Comparison of ENCODE assay signal across 36 cellular contexts in the genomic region with DNA sequence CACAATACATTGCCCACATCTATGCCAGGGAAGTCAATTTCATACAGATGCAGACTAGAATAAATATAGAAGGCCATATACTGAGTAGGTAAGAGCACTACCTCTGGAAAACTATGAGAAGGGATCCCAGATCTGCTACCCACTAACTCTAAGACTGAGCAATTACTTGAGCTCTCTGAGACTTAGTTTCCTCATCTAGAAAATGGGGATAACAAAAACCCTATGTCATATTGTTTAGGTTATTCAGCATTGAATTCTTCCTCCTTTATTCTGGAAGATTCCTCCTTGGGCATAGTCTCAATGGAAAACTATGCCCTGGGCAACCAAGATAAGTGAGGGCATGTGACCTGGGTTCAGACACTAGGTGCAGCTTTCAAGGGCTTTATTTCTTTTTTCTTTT.
"Had no signal": no experiment of that assay in that cellular context is flagged by ENCODE, and none has a peak within 500 bp of the region (broad histone marks: within the 10 kb centered on the region; RNA-seq: fewer than 3 reads in every experiment).

No MANE protein-coding gene starts in this region.

- FAIRE-seq: astrocyte, TTC549 had no signal

- H3K36me3 ChIP-seq: adrenal gland, brain microvascular endothelial cell, breast epithelium had no signal

- H3K27me3 Mint-ChIP-seq: activated B cell treated with CpG ODN at 0.5 μM for 24 hours; activated CD4-positive, alpha-beta memory T cell treated with anti-CD3 and anti-CD28 coated beads for 36 hours; activated CD4-positive, alpha-beta T cell treated with anti-CD3 and anti-CD28 coated beads, Interleukin-2, amount 10 ng/mL, durations not matched to agents 24 days and 14 days; activated CD8-positive, alpha-beta T cell treated with anti-CD3 and anti-CD28 coated beads for 36 hours; activated naive CD8-positive, alpha-beta T cell treated with anti-CD3 and anti-CD28 coated beads for 36 hours; activated T-helper 17 cell treated with anti-CD3 and anti-CD28 coated beads, Interleukin-2, amount 50 U/mL, for 72 hours had no signal

- DNase-seq: activated B cell treated with CpG ODN at 0.5 μM for 24 hours; activated CD4-positive, alpha-beta memory T cell treated with anti-CD3 and anti-CD28 coated beads for 36 hours; activated CD4-positive, alpha-beta T cell treated with anti-CD3 and anti-CD28 coated beads for 4 hours; activated CD4-positive, alpha-beta T cell treated with anti-CD3 and anti-CD28 coated beads, Interleukin-2, amount 10 ng/mL, durations not matched to agents 24 days and 14 days; activated CD4-positive, alpha-beta T cell treated with anti-CD3 and anti-CD28 coated beads, Interleukin-2, amount 50 U/mL, for 1 hour; activated CD4-positive, alpha-beta T cell treated with anti-CD3 and anti-CD28 coated beads, Interleukin-2, amount 50 U/mL, for 4 hours; activated CD4-positive, CD25-positive, alpha-beta regulatory T cell treated with anti-CD3 and anti-CD28 coated beads, Interleukin-2, amount 50 U/mL, for 72 hours; activated CD8-positive, alpha-beta memory T cell treated with anti-CD3 and anti-CD28 coated beads, Interleukin-2, amount 50 U/mL, for 4 hours; activated CD8-positive, alpha-beta T cell treated with anti-CD3 and anti-CD28 coated beads for 36 hours; activated effector memory CD4-positive, alpha-beta T cell treated with anti-CD3 and anti-CD28 coated beads, Interleukin-2, amount 50 U/mL, for 16 hours; activated gamma-delta T cell treated with Interleukin-2 at 50 U/mL for 16 hours; activated naive CD4-positive, alpha-beta T cell; activated naive CD4-positive, alpha-beta T cell treated with anti-CD3 and anti-CD28 coated beads for 36 hours; activated naive CD4-positive, alpha-beta T cell treated with anti-CD3 and anti-CD28 coated beads, Interleukin-2, amount 50 U/mL, for 16 hours; activated naive CD8-positive, alpha-beta T cell treated with anti-CD3 and anti-CD28 coated beads for 36 hours; activated T-cell treated with anti-CD3 and anti-CD28 coated beads for 4 hours; activated T-cell treated with anti-CD3 and anti-CD28 coated beads, Interleukin-2, amount 50 U/mL, for 1 hour; activated T-cell treated with anti-CD3 and anti-CD28 coated beads, Interleukin-2, amount 50 U/mL, for 4 hours; activated T-cell treated with anti-CD3 and anti-CD28 coated beads, Interleukin-2, amount 50 U/mL, for 72 hours; adrenal gland; amniotic stem cell; aorta; body of pancreas; brain microvascular endothelial cell; central memory CD4-positive, alpha-beta T cell; T-helper 2 cell; T-helper 9 cell had no signal

- H3K36me3 Mint-ChIP-seq: activated CD4-positive, alpha-beta memory T cell treated with anti-CD3 and anti-CD28 coated beads for 36 hours; activated naive CD8-positive, alpha-beta T cell treated with anti-CD3 and anti-CD28 coated beads for 36 hours had no signal

- H3K27ac ChIP-seq: adrenal gland, body of pancreas, brain microvascular endothelial cell, breast epithelium, VCaP had no signal

- H3K27me3 ChIP-seq: adrenal gland, body of pancreas, brain microvascular endothelial cell, breast epithelium had no signal

- H3K9me3 ChIP-seq: adrenal gland, body of pancreas, breast epithelium had no signal

- ATAC-seq: activated CD8-positive, alpha-beta T cell treated with anti-CD3 and anti-CD28 coated beads for 36 hours; activated naive CD4-positive, alpha-beta T cell treated with anti-CD3 and anti-CD28 coated beads, Interleukin-2, amount 50 U/mL, for 72 hours; activated T-cell treated with anti-CD3 and anti-CD28 coated beads, Interleukin-2, amount 50 U/mL, for 4 hours; activated T-cell treated with anti-CD3 and anti-CD28 coated beads, Interleukin-2, amount 50 U/mL, for 72 hours; activated T-helper 17 cell treated with anti-CD3 and anti-CD28 coated beads, Interleukin-2, amount 50 U/mL, for 72 hours; body of pancreas had no signal

- H3K4me1 ChIP-seq: breast epithelium had no signal

- H3K4me3 ChIP-seq: adrenal gland, body of pancreas, breast epithelium had no signal

- H3K4me3 Mint-ChIP-seq: activated B cell treated with CpG ODN at 0.5 μM for 24 hours; activated CD4-positive, alpha-beta memory T cell treated with anti-CD3 and anti-CD28 coated beads for 36 hours; activated CD4-positive, alpha-beta T cell treated with anti-CD3 and anti-CD28 coated beads, Interleukin-2, amount 10 ng/mL, durations not matched to agents 24 days and 14 days; activated CD8-positive, alpha-beta T cell treated with anti-CD3 and anti-CD28 coated beads for 36 hours; activated naive CD4-positive, alpha-beta T cell treated with anti-CD3 and anti-CD28 coated beads for 36 hours; activated naive CD8-positive, alpha-beta T cell treated with anti-CD3 and anti-CD28 coated beads for 36 hours; activated T-cell treated with anti-CD3 and anti-CD28 coated beads, Interleukin-2, amount 50 U/mL, for 4 hours; activated T-cell treated with anti-CD3 and anti-CD28 coated beads, Interleukin-2, amount 50 U/mL, for 72 hours; activated T-helper 1 cell treated with anti-CD3 and anti-CD28 coated beads, Interleukin-12 subunit alpha, Interleukin-12 subunit beta, Interleukin-2, Interleukin-4 antibody, amounts not matched to agents 30 ng/mL and 10 ng/mL and 1 ng/mL, durations not matched to agents 14 hours and 24 hours and 36 hours; activated T-helper 17 cell treated with anti-CD3 and anti-CD28 coated beads, Interleukin-2, amount 50 U/mL, for 72 hours; T-helper 1 cell treated with Interleukin-12 subunit alpha and Interleukin-12 subunit beta and Interleukin-4 antibody, amounts not matched to agents 30 μg/mL and 1 μg/mL, for 36 hours; T-helper 2 cell treated with Interferon-gamma antibody and Interleukin-4, amounts not matched to agents 5 μg/mL and 100 μg/mL, for 36 hours had no signal

- H3K27ac Mint-ChIP-seq: activated B cell treated with CpG ODN at 0.5 μM for 24 hours; activated CD4-positive, alpha-beta memory T cell treated with anti-CD3 and anti-CD28 coated beads for 36 hours; activated CD4-positive, alpha-beta T cell treated with anti-CD3 and anti-CD28 coated beads, Interleukin-2, amount 10 ng/mL, durations not matched to agents 24 days and 14 days; activated CD8-positive, alpha-beta T cell treated with anti-CD3 and anti-CD28 coated beads for 36 hours; activated naive CD4-positive, alpha-beta T cell treated with anti-CD3 and anti-CD28 coated beads for 36 hours; activated naive CD4-positive, alpha-beta T cell treated with anti-CD3 and anti-CD28 coated beads, Interleukin-2, amount 50 U/mL, for 72 hours; activated naive CD8-positive, alpha-beta T cell treated with anti-CD3 and anti-CD28 coated beads for 36 hours; activated T-cell treated with anti-CD3 and anti-CD28 coated beads, Interleukin-2, amount 50 U/mL, for 72 hours; activated T-helper 1 cell treated with anti-CD3 and anti-CD28 coated beads, Interleukin-12 subunit alpha, Interleukin-12 subunit beta, Interleukin-2, Interleukin-4 antibody, amounts not matched to agents 30 ng/mL and 10 ng/mL and 1 ng/mL, durations not matched to agents 14 hours and 24 hours and 36 hours; activated T-helper 17 cell treated with anti-CD3 and anti-CD28 coated beads, Interleukin-2, amount 50 U/mL, for 72 hours; T-helper 1 cell treated with Interleukin-12 subunit alpha and Interleukin-12 subunit beta and Interleukin-4 antibody, amounts not matched to agents 30 μg/mL and 1 μg/mL, for 36 hours; T-helper 2 cell treated with Interferon-gamma antibody and Interleukin-4, amounts not matched to agents 5 μg/mL and 100 μg/mL, for 36 hours had no signal

- H3K9me3 Mint-ChIP-seq: activated B cell treated with CpG ODN at 0.5 μM for 24 hours; activated CD4-positive, alpha-beta memory T cell treated with anti-CD3 and anti-CD28 coated beads for 36 hours; activated CD4-positive, alpha-beta T cell treated with anti-CD3 and anti-CD28 coated beads, Interleukin-2, amount 10 ng/mL, durations not matched to agents 24 days and 14 days; activated CD8-positive, alpha-beta T cell treated with anti-CD3 and anti-CD28 coated beads for 36 hours; activated naive CD4-positive, alpha-beta T cell treated with anti-CD3 and anti-CD28 coated beads for 36 hours; activated naive CD4-positive, alpha-beta T cell treated with anti-CD3 and anti-CD28 coated beads, Interleukin-2, amount 50 U/mL, for 72 hours; activated naive CD8-positive, alpha-beta T cell treated with anti-CD3 and anti-CD28 coated beads for 36 hours; activated T-cell treated with anti-CD3 and anti-CD28 coated beads, Interleukin-2, amount 50 U/mL, for 4 hours; activated T-cell treated with anti-CD3 and anti-CD28 coated beads, Interleukin-2, amount 50 U/mL, for 72 hours; activated T-helper 1 cell treated with anti-CD3 and anti-CD28 coated beads, Interleukin-12 subunit alpha, Interleukin-12 subunit beta, Interleukin-2, Interleukin-4 antibody, amounts not matched to agents 30 ng/mL and 10 ng/mL and 1 ng/mL, durations not matched to agents 14 hours and 24 hours and 36 hours; activated T-helper 17 cell treated with anti-CD3 and anti-CD28 coated beads, Interleukin-2, amount 50 U/mL, for 72 hours; T-helper 1 cell treated with Interleukin-12 subunit alpha and Interleukin-12 subunit beta and Interleukin-4 antibody, amounts not matched to agents 30 μg/mL and 1 μg/mL, for 36 hours; T-helper 2 cell treated with Interferon-gamma antibody and Interleukin-4, amounts not matched to agents 5 μg/mL and 100 μg/mL, for 36 hours had no signal
